ENCODE assay signal across 20 cellular contexts in the genomic region with DNA sequence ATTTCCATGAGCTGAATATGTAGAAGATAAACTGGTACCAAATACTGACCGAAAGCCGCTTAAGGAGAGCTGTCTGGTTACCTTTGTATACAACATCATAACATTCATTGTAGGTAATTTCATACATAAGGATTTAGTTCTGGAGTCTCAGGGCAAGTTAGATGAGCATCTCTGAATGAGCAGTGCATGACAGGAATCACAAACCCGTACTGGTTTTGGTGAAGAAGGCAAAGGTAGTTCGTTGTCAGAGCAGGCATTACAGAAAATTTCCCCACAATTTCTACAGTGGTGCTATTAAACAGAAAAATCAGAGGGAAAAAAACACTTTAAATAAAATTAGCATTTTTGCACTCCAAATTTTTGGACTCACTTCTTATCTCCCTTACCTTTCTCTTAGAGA. TPM values are rescaled to one million over a fixed set of nuclear protein-coding genes. Genes with fewer than 3 reads are reported as not detected.
DNase-seq lines count a peak whose midpoint lies in the region; ATAC-seq and TF ChIP-seq lines count a peak whose summit lies in the region.
"Had no signal": no experiment of that assay in that cellular context is flagged by ENCODE, and none has a peak within 500 bp of the region (broad histone marks: within the 10 kb centered on the region; RNA-seq: fewer than 3 reads in every experiment).

No MANE protein-coding gene starts in this region.

- no peaks in the 10 kb centered on the region for H3K9me3 Mint-ChIP-seq in activated CD8-positive, alpha-beta T cell treated with anti-CD3 and anti-CD28 coated beads for 36 hours
- H3K9me3 Mint-ChIP-seq in activated CD8-positive, alpha-beta T cell treated with anti-CD3 and anti-CD28 coated beads, Interleukin-2, amount 10 ng/mL, durations not matched to agents 7 days and 5 days (ENCODE audit: insufficient read depth) = no peaks in the 10 kb centered on the region
- H3K9me3 Mint-ChIP-seq in CD8-positive, alpha-beta memory T cell = no peaks in the 10 kb centered on the region
- H3K9me3 Mint-ChIP-seq in WTC11 (no peaks in the 10 kb centered on the region), mesothelial cell of epicardium (no peaks in the 10 kb centered on the region)
- H3K9me3 Mint-ChIP-seq: stimulated activated effector memory CD8-positive, alpha-beta T cell treated with anti-CD3 and anti-CD28 coated beads, Interleukin-12 subunit alpha, Interleukin-12 subunit beta, amount 100 ng/mL, for 72 hours had no signal

- H3K36me3 ChIP-seq in CD8-positive, alpha-beta memory T cell (ENCODE audit: insufficient read depth, low read length) = peaks cover 21% of the 10 kb centered on the region

- no peaks in the 10 kb centered on the region for H3K9me3 ChIP-seq in CD8-positive, alpha-beta memory T cell (ENCODE audit: low read length)
- H3K9me3 ChIP-seq: A549, esophagus muscularis mucosa, gastroesophageal sphincter had no signal

- TF ChIP-seq CTCF in activated CD8-positive, alpha-beta T cell treated with anti-CD3 and anti-CD28 coated beads for 36 hours (IDR thresholded peaks at IDR 0.05) = no peak
- no peak for TF ChIP-seq CTCF in WTC11 (IDR thresholded peaks at IDR 0.05)
- no peak for TF ChIP-seq CTCF in mesothelial cell of epicardium (IDR thresholded peaks at IDR 0.05; ENCODE audit: unreplicated experiment)

- CTCF ChIA-PET in activated CD8-positive, alpha-beta T cell treated with anti-CD3 and anti-CD28 coated beads for 36 hours (lab: Charles Lee) = interaction anchor here (1.0 to 1.1 kb wide), 2 partner anchors 132 to 490 kb away, joined by 3 read pairs; no protein-coding TSS in a partner anchor
- CTCF ChIA-PET in activated CD8-positive, alpha-beta T cell treated with anti-CD3 and anti-CD28 coated beads, Interleukin-2, amount 10 ng/mL, durations not matched to agents 7 days and 5 days (lab: Charles Lee) = interaction anchor here (0.7 to 6.0 kb wide), 2 partner anchors 11 to 132 kb away, joined by 4 to 46 read pairs; no protein-coding TSS in a partner anchor
- CTCF ChIA-PET in CD8-positive, alpha-beta memory T cell (lab: Charles Lee) = interaction anchor here (0.8 kb wide), 1 partner anchor 133 kb away, joined by 3 read pairs; no protein-coding TSS in a partner anchor
- CTCF ChIA-PET in WTC11 (lab: Charles Lee) = interaction anchor here (0.6 kb wide), 1 partner anchor 1064 kb away, joined by 5 read pairs; no protein-coding TSS in a partner anchor

- ATAC-seq in activated CD8-positive, alpha-beta T cell treated with anti-CD3 and anti-CD28 coated beads for 36 hours = no peak
- no peak for ATAC-seq in activated CD8-positive, alpha-beta T cell treated with anti-CD3 and anti-CD28 coated beads, Interleukin-2, amount 10 ng/mL, durations not matched to agents 7 days and 5 days
- no peak for ATAC-seq in WTC11
- ATAC-seq in HG03439 (IDR thresholded peaks at IDR 0.05; ENCODE audit: unreplicated experiment) = no peak
- ATAC-seq: A549; gastroesophageal sphincter; stimulated activated effector memory CD8-positive, alpha-beta T cell treated with anti-CD3 and anti-CD28 coated beads, Interleukin-12 subunit alpha, Interleukin-12 subunit beta, amount 100 ng/mL, for 72 hours had no signal

- H3K4me3 ChIP-seq in CD8-positive, alpha-beta memory T cell (ENCODE audit: low read length) = no peak overlapping the region
- H3K4me3 ChIP-seq: A549, esophagus muscularis mucosa, gastroesophageal sphincter had no signal

- no peak for DNase-seq in activated CD8-positive, alpha-beta T cell treated with anti-CD3 and anti-CD28 coated beads for 36 hours
- DNase-seq in activated CD8-positive, alpha-beta T cell treated with anti-CD3 and anti-CD28 coated beads, Interleukin-2, amount 10 ng/mL, durations not matched to agents 7 days and 5 days = no peak
- DNase-seq in CD8-positive, alpha-beta memory T cell = no peak
- DNase-seq in WTC11 (ENCODE audit: low spot score) (no peak), mesothelial cell of epicardium (ENCODE audit: low spot score in 2 of 2, unreplicated experiment in 2 of 2) (no peak), NCI-H146 treated with DMSO at 0.1 percent for 48 hours (lab: John Stamatoyannopoulos, UW; ENCODE audit: unreplicated experiment) (no peak), NCI-H2227 treated with DMSO at 0.1 percent for 48 hours (lab: John Stamatoyannopoulos, UW) (no peak)
- DNase-seq: activated gamma-delta T cell; DMS 273 treated with DMSO at 0.1 percent for 48 hours; effector CD8-positive, alpha-beta T cell; kidney glomerular epithelial cell; NCI-H1105; NCI-H2107; NCI-H524; T1000 had no signal

- H3K4me3 Mint-ChIP-seq in activated CD8-positive, alpha-beta T cell treated with anti-CD3 and anti-CD28 coated beads for 36 hours = no peak overlapping the region
- H3K4me3 Mint-ChIP-seq in activated CD8-positive, alpha-beta T cell treated with anti-CD3 and anti-CD28 coated beads, Interleukin-2, amount 10 ng/mL, durations not matched to agents 7 days and 5 days = no peak overlapping the region
- no peak overlapping the region for H3K4me3 Mint-ChIP-seq in CD8-positive, alpha-beta memory T cell
- H3K4me3 Mint-ChIP-seq in WTC11 (no peak overlapping the region), mesothelial cell of epicardium (no peak overlapping the region)
- H3K4me3 Mint-ChIP-seq: stimulated activated effector memory CD8-positive, alpha-beta T cell treated with anti-CD3 and anti-CD28 coated beads, Interleukin-12 subunit alpha, Interleukin-12 subunit beta, amount 100 ng/mL, for 72 hours had no signal

- H3K27ac Mint-ChIP-seq in activated CD8-positive, alpha-beta T cell treated with anti-CD3 and anti-CD28 coated beads for 36 hours = peak overlapping the region; percentile 58
- H3K27ac Mint-ChIP-seq in activated CD8-positive, alpha-beta T cell treated with anti-CD3 and anti-CD28 coated beads, Interleukin-2, amount 10 ng/mL, durations not matched to agents 7 days and 5 days = no peak overlapping the region
- H3K27ac Mint-ChIP-seq in CD8-positive, alpha-beta memory T cell = peak overlapping the region in 5 of 8 donors; percentile 9 to 78 (median 26)
- H3K27ac Mint-ChIP-seq in WTC11 (peak overlapping the region; percentile 17), mesothelial cell of epicardium (peak overlapping the region; percentile 8)

- intact Hi-C loops in activated CD8-positive, alpha-beta T cell treated with anti-CD3 and anti-CD28 coated beads for 36 hours (cut with micrococcal nuclease) = loop anchor here (5.0 kb wide), 2 partner anchors 113 to 133 kb away; partner anchors contain the start of gene ATOH7

- no peak overlapping the region for H3K27ac ChIP-seq in CD8-positive, alpha-beta memory T cell (ENCODE audit: low read depth, low read length)
- H3K27ac ChIP-seq: A549, esophagus muscularis mucosa, gastroesophageal sphincter had no signal

- H3K27me3 ChIP-seq in CD8-positive, alpha-beta memory T cell (ENCODE audit: insufficient read depth, low read length, poor library complexity, severe bottlenecking) = no peaks in the 10 kb centered on the region
- H3K27me3 ChIP-seq: esophagus muscularis mucosa, gastroesophageal sphincter had no signal

- POLR2A ChIA-PET in activated CD8-positive, alpha-beta T cell treated with anti-CD3 and anti-CD28 coated beads for 36 hours (lab: Charles Lee) = interaction anchor here (5.5 kb wide), 1 partner anchor 13 kb away, joined by 44 read pairs; the partner anchor contains the start of genes HNRNPH3 and PBLD
- POLR2A ChIA-PET in activated CD8-positive, alpha-beta T cell treated with anti-CD3 and anti-CD28 coated beads, Interleukin-2, amount 10 ng/mL, durations not matched to agents 7 days and 5 days (lab: Charles Lee) = interaction anchor here (1.0 to 1.5 kb wide), 2 partner anchors 13 to 133 kb away, joined by 3 read pairs; partner anchors contain the start of genes HNRNPH3 and PBLD
- POLR2A ChIA-PET in CD8-positive, alpha-beta memory T cell (lab: Charles Lee) = interaction anchor here (0.6 kb wide), 1 partner anchor 496 kb away, joined by 8 read pairs; no protein-coding TSS in a partner anchor
- POLR2A ChIA-PET in WTC11 (lab: Charles Lee) = interaction anchor here (0.9 to 1.2 kb wide), 3 partner anchors 10 to 14 kb away, joined by 3 to 4 read pairs (median 3); partner anchors contain the start of genes HNRNPH3 and PBLD

- peaks cover 28% of the 10 kb centered on the region for H3K4me1 Mint-ChIP-seq in activated CD8-positive, alpha-beta T cell treated with anti-CD3 and anti-CD28 coated beads for 36 hours (ENCODE audit: low read depth)
- peaks cover 17% of the 10 kb centered on the region for H3K4me1 Mint-ChIP-seq in activated CD8-positive, alpha-beta T cell treated with anti-CD3 and anti-CD28 coated beads, Interleukin-2, amount 10 ng/mL, durations not matched to agents 7 days and 5 days (ENCODE audit: low read depth)
- H3K4me1 Mint-ChIP-seq in CD8-positive, alpha-beta memory T cell = peaks cover 11 to 20% (median 14%) of the 10 kb centered on the region in 3 donors
- H3K4me1 Mint-ChIP-seq in WTC11 = no peaks in the 10 kb centered on the region
- H3K4me1 Mint-ChIP-seq in mesothelial cell of epicardium = no peaks in the 10 kb centered on the region

- no peaks in the 10 kb centered on the region for H3K27me3 Mint-ChIP-seq in activated CD8-positive, alpha-beta T cell treated with anti-CD3 and anti-CD28 coated beads for 36 hours
- no peaks in the 10 kb centered on the region for H3K27me3 Mint-ChIP-seq in activated CD8-positive, alpha-beta T cell treated with anti-CD3 and anti-CD28 coated beads, Interleukin-2, amount 10 ng/mL, durations not matched to agents 7 days and 5 days (ENCODE audit: low read depth)
- no peaks in the 10 kb centered on the region for H3K27me3 Mint-ChIP-seq in CD8-positive, alpha-beta memory T cell
- H3K27me3 Mint-ChIP-seq in WTC11 (ENCODE audit: low read depth) (no peaks in the 10 kb centered on the region), mesothelial cell of epicardium (ENCODE audit: low read depth) (no peaks in the 10 kb centered on the region)

- no peaks in the 10 kb centered on the region for H3K4me1 ChIP-seq in CD8-positive, alpha-beta memory T cell (ENCODE audit: insufficient read depth, low read length)

- peaks cover 42% of the 10 kb centered on the region for H3K36me3 Mint-ChIP-seq in activated CD8-positive, alpha-beta T cell treated with anti-CD3 and anti-CD28 coated beads for 36 hours (ENCODE audit: low read depth)
- peaks cover 62% of the 10 kb centered on the region for H3K36me3 Mint-ChIP-seq in activated CD8-positive, alpha-beta T cell treated with anti-CD3 and anti-CD28 coated beads, Interleukin-2, amount 10 ng/mL, durations not matched to agents 7 days and 5 days (ENCODE audit: low read depth)
- peaks cover 8 to 67% (median 20%) of the 10 kb centered on the region in 3 donors for H3K36me3 Mint-ChIP-seq in CD8-positive, alpha-beta memory T cell
- peaks cover 34% of the 10 kb centered on the region for H3K36me3 Mint-ChIP-seq in WTC11
- H3K36me3 Mint-ChIP-seq in mesothelial cell of epicardium = peaks cover 49% of the 10 kb centered on the region

RNA-seq across cellular contexts. Expression of gene PBLD, which starts 12.9 kb away (rescaled TPM):
- total RNA-seq in activated CD8-positive, alpha-beta T cell treated with anti-CD3 and anti-CD28 coated beads for 36 hours = under 1 TPM; 0.77 to 0.85 TPM
- total RNA-seq in activated CD8-positive, alpha-beta T cell treated with anti-CD3 and anti-CD28 coated beads, Interleukin-2, amount 10 ng/mL, durations not matched to agents 7 days and 5 days = 1 to 10 TPM in 1 of 2 experiments, under 1 TPM in 1; 0.97 to 1.3 TPM
- 1 to 10 TPM; 1.2 to 1.7 TPM for total RNA-seq in CD8-positive, alpha-beta memory T cell
- 0.95 TPM for polyA plus RNA-seq in CD8-positive, alpha-beta memory T cell
- total RNA-seq in WTC11 (2021) (2.4 to 2.7 TPM (median 2.6 TPM) in 3 replicates), mesothelial cell of epicardium (9.3 to 9.8 TPM (median 9.7 TPM) in 3 replicates)

RNA-seq across cellular contexts. Expression of gene HNRNPH3, which starts 13.8 kb away (rescaled TPM):
- total RNA-seq in activated CD8-positive, alpha-beta T cell treated with anti-CD3 and anti-CD28 coated beads for 36 hours = 100 to 1,000 TPM; 139 to 145 TPM
- 100 to 1,000 TPM; 114 to 122 TPM for total RNA-seq in activated CD8-positive, alpha-beta T cell treated with anti-CD3 and anti-CD28 coated beads, Interleukin-2, amount 10 ng/mL, durations not matched to agents 7 days and 5 days
- total RNA-seq in CD8-positive, alpha-beta memory T cell = 100 to 1,000 TPM; 170 to 171 TPM
- polyA plus RNA-seq in CD8-positive, alpha-beta memory T cell = 145 TPM
- total RNA-seq in WTC11 (2021) = 220 to 226 TPM (median 223 TPM) in 3 replicates
- total RNA-seq in mesothelial cell of epicardium = 164 to 172 TPM (median 165 TPM) in 3 replicates
